Comparison of ENCODE assay signal across 23 cellular contexts in the genomic region with DNA sequence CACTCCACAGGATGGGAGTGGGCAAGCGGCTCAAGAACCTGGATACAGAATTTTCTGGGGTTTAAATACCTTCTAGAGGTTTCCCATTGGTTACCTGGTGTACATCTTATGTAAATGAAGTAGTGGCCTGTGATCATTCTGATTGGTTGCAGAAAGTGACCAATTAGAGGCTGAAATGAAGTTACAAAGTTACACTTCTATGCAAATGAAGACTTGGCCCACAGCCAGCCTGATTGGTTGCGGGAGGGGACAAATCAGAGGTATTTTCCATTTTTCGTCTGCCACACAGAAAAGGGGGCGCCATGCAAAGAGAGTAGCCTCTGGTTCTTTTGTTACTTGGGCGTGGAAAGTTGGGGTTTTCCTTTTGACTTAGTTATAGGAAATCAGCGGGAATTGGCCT.
"Had no signal": no experiment of that assay in that cellular context is flagged by ENCODE, and none has a peak within 500 bp of the region (broad histone marks: within the 10 kb centered on the region; RNA-seq: fewer than 3 reads in every experiment).

No MANE protein-coding gene starts in this region.

- H3K36me3 ChIP-seq: cardiac muscle cell had no signal

- H3K27me3 Mint-ChIP-seq: activated naive CD4-positive, alpha-beta T cell treated with anti-CD3 and anti-CD28 coated beads, Interleukin-2, amount 50 U/mL, for 24 hours; T-helper 17 cell had no signal

- H3K4me3 ChIP-seq: cardiac muscle cell had no signal

- H3K9me3 Mint-ChIP-seq: activated naive CD4-positive, alpha-beta T cell treated with anti-CD3 and anti-CD28 coated beads, Interleukin-2, amount 50 U/mL, for 24 hours; activated T-cell treated with anti-CD3 and anti-CD28 coated beads, Interleukin-2, amount 50 U/mL, for 72 hours; activated T-helper 2 cell treated with anti-CD3 and anti-CD28 coated beads, Interferon-gamma antibody, Interleukin-2, Interleukin-4, amounts not matched to agents 10 μg/mL and 5 μg/mL and 100 μg/mL, durations not matched to agents 14 hours and 24 hours and 36 hours; WTC11 had no signal

- H3K36me3 Mint-ChIP-seq: brain, WTC11 had no signal

- H3K4me3 Mint-ChIP-seq: activated naive CD4-positive, alpha-beta T cell treated with anti-CD3 and anti-CD28 coated beads, Interleukin-2, amount 50 U/mL, for 24 hours; activated T-cell treated with anti-CD3 and anti-CD28 coated beads, Interleukin-2, amount 50 U/mL, for 72 hours; T-helper 17 cell; WTC11 had no signal

- ATAC-seq: activated T-cell treated with anti-CD3 and anti-CD28 coated beads, Interleukin-2, amount 50 U/mL, for 72 hours; T-helper 17 cell; WTC11 had no signal

- H3K27ac ChIP-seq: cardiac muscle cell had no signal

- DNase-seq: activated CD4-positive, alpha-beta T cell treated with anti-CD3 and anti-CD28 coated beads for 48 hours; activated CD4-positive, alpha-beta T cell treated with anti-CD3 and anti-CD28 coated beads, Interleukin-2, amount 50 U/mL, for 4 hours; activated CD4-positive, CD25-positive, alpha-beta regulatory T cell treated with anti-CD3 and anti-CD28 coated beads, Interleukin-2, amount 50 U/mL, for 72 hours; activated CD8-positive, alpha-beta memory T cell treated with anti-CD3 and anti-CD28 coated beads for 24 hours; activated gamma-delta T cell treated with Interleukin-2 at 50 U/mL for 16 hours; activated T-cell treated with anti-CD3 and anti-CD28 coated beads, Interleukin-2, amount 50 U/mL, for 72 hours; amygdala; KG1; NCI-H1092 treated with DMSO at 0.1 percent for 48 hours; NCI-H1436; NCI-H1694 treated with DMSO at 0.1 percent for 48 hours; NCI-H2029 treated with DMSO at 0.1 percent for 48 hours; NCI-H226; NCI-H526; NCI-H774; SIG-M5; T-helper 17 cell; T-helper 9 cell had no signal

- H3K27ac Mint-ChIP-seq: activated naive CD4-positive, alpha-beta T cell treated with anti-CD3 and anti-CD28 coated beads, Interleukin-2, amount 50 U/mL, for 24 hours; activated T-cell treated with anti-CD3 and anti-CD28 coated beads, Interleukin-2, amount 50 U/mL, for 72 hours; activated T-helper 2 cell treated with anti-CD3 and anti-CD28 coated beads, Interferon-gamma antibody, Interleukin-2, Interleukin-4, amounts not matched to agents 10 μg/mL and 5 μg/mL and 100 μg/mL, durations not matched to agents 14 hours and 24 hours and 36 hours; T-helper 17 cell; WTC11 had no signal
